15 cellular contexts compared by ENCODE assay signal in the genomic region with DNA sequence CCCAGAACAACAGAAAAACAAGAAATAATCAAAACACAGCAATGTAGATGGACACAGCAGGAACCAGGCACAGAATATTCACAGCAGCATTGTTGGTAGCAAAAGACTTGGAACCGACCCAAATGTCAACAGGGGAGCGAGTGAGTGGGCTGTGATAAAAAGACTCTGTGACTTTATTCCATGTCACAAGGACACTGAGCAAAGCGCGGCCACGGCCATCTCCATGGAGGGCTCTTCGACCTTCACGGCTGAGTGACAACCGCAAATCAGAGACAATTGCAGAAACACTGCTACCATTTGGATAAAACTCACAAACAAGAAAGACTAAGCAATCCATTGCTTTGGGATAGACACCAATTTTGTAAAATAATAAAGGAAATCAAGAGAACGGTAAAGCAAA.
"Had no signal": no experiment of that assay in that cellular context is flagged by ENCODE, and none has a peak within 500 bp of the region (broad histone marks: within the 10 kb centered on the region; RNA-seq: fewer than 3 reads in every experiment).

No MANE protein-coding gene starts in this region.

- DNase-seq: activated CD4-positive, alpha-beta T cell treated with anti-CD3 and anti-CD28 coated beads for 1 hour; activated gamma-delta T cell treated with Interleukin-2 at 50 U/mL for 16 hours; effector CD8-positive, alpha-beta T cell; hippocampal formation; pancreas; stimulated activated CD4-positive, alpha-beta T cell treated with anti-CD3 and anti-CD28 coated beads, Interleukin-4, amount 100 ng/mL, for 24 hours; stomach; upper lobe of left lung; WERI-Rb-1 had no signal

- H3K27ac ChIP-seq: neutrophil, pancreas, stomach, upper lobe of left lung, WERI-Rb-1 had no signal

- H3K9me3 ChIP-seq: neutrophil, pancreas had no signal

- H3K4me1 ChIP-seq: pancreas, stomach, upper lobe of left lung had no signal

- H3K36me3 ChIP-seq: neutrophil, pancreas, stomach, upper lobe of left lung, WERI-Rb-1 had no signal

- H3K4me3 ChIP-seq: lung, pancreas, smooth muscle cell, stomach, upper lobe of left lung had no signal

- ATAC-seq: natural killer cell treated with Interleukin-12 subunit alpha and Interleukin-12 subunit beta and Interleukin-15 and Interleukin-18, amount 100 ng/mL, for 72 hours; pancreas; sciatic nerve; stimulated activated effector memory CD8-positive, alpha-beta T cell treated with anti-CD3 and anti-CD28 coated beads, Interleukin-12 subunit alpha, Interleukin-12 subunit beta, amount 100 ng/mL, for 72 hours had no signal
